1 cellular context compared by ENCODE assay signal in genomic region chr6:103335412-103335811, GRCh38.
TF ChIP-seq lines count a peak whose summit lies in the region.

No MANE protein-coding gene starts in this region.

TF ChIP-seq in Ishikawa, 13 proteins besides CTCF, POLR2A, EP300 and RAD21 (continued from another document):
- peak; percentile 39; the same call in 1 of the 2 replicates for TF ChIP-seq USF1 (IDR thresholded peaks at IDR 0.05)
TF ChIP-seq in Ishikawa: peak in this region for 1.
